Comparison of ENCODE assay signal across 8 cellular contexts in the genomic region with DNA sequence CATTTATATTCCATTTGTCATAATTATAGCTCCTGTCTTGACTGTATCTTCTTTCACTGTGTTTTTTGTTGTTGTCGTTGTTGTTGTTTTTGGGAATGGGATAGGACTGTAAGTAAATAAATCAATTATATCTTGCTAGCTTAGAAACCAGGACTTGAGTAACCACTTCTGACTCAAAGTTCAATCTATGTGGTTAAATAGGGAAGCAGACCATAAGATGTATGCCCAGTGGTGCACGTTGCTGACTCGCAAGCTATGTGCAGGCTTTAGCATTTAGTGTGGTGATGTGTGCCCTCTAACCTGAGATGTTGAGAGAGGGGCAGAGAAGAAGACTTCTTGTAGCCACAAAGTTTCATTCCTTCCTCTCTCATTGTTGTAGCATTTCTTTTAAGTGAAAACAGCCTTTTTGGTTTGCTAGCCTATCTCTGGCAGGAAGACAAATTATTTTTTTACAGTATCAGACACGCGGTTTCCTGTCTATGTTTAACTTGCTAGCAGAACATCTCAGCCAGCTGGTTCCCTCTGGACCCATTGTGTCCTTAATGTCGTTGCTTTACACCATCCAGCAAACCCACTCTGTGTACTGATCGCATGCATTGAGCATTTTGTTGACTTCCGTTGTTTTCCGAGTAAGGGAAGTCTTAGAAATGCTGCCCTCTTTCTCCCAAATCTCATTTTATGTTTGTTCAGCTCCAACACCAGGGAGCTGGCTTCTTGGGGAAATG. TPM values are rescaled to one million over a fixed set of nuclear protein-coding genes. Genes with fewer than 3 reads are reported as not detected.
A peak's percentile ranks its signal among the peaks of the same experiment; 100 is the strongest.
DNase-seq lines count a peak whose midpoint lies in the region; ATAC-seq lines count a peak whose summit lies in the region.

No MANE protein-coding gene starts in this region.

- H3K9me3 ChIP-seq in aorta (ENCODE audit: control insufficient read depth, low read length), result no peaks in the 10 kb centered on the region

- 8% methylated on average over 9 of the region's 9 CpGs for WGBS in aorta, 2 donors

- no peak overlapping the region for H3K4me3 ChIP-seq in aorta (ENCODE audit: low read length in 2 of 2)

- peak overlapping the region; percentile 6 for H3K27ac ChIP-seq in cingulate gyrus (ENCODE audit: low read depth, low read length)
- peak overlapping the region; percentile 92 to 97 for H3K27ac ChIP-seq in aorta (ENCODE audit: low read depth in 1 of 2, low read length in 2 of 2)

- ATAC-seq in GM19452 (IDR thresholded peaks at IDR 0.05; ENCODE audit: unreplicated experiment) (peak; percentile 92), HG03442 (IDR thresholded peaks at IDR 0.05; ENCODE audit: unreplicated experiment) (peak; percentile 90), aorta (ENCODE audit: low FRiP score) (peak; percentile 41)

- H3K4me1 ChIP-seq in aorta (ENCODE audit: control insufficient read depth in 1 of 2, insufficient read depth in 2 of 2, low read length in 2 of 2), result peaks cover 20 to 21% of the 10 kb centered on the region in 2 donors

- DNase-seq in AG20443 (ENCODE audit: low spot score), result peak; percentile 21
- peak; percentile 75 for DNase-seq in SKM-1 treated with dmso at 0.1 percent for 144 hours (lab: John Stamatoyannopoulos, UW; ENCODE audit: unreplicated experiment)
- DNase-seq in medulla oblongata (ENCODE audit: extremely low spot score), result peak; percentile 72
- no peak for DNase-seq in aorta
- no peak for DNase-seq in OCI-M2 (lab: John Stamatoyannopoulos, UW; ENCODE audit: unreplicated experiment)

- intact Hi-C loops in aorta (cut with DNase I), result no loop called here

- peaks cover 4 to 10% of the 10 kb centered on the region in 2 donors for H3K36me3 ChIP-seq in aorta (ENCODE audit: control insufficient read depth in 1 of 2, insufficient read depth in 2 of 2, low read length in 1 of 2)

- H3K27me3 ChIP-seq in aorta (ENCODE audit: control insufficient read depth in 1 of 2, insufficient read depth in 2 of 2, low read length in 1 of 2), result no peaks in the 10 kb centered on the region

RNA-seq across cellular contexts. Expression of gene TGFBR2, which starts 52.1 kb away (rescaled TPM):
- 100 to 1,000 TPM; 279 to 303 TPM for total RNA-seq in aorta
- 100 to 1,000 TPM in 1 of 2 donors, 10 to 100 TPM in 1; 57.3 to 153 TPM for polyA plus RNA-seq in aorta

Comparison
In these comparisons a context has a peak if more than half of its experiments do, and no peak if none do; other contexts are left out.
1. DNase-seq: peak in AG20443 (single experiment), SKM-1 treated with dmso at 0.1 percent for 144 hours (single experiment) and medulla oblongata (single experiment); none in aorta (0 of 2) and OCI-M2 (single experiment).
2. ATAC-seq: peak in every context shown above with its lines; median percentile 92 in GM19452; 90 in HG03442; 41 in aorta.